ENCODE assay signal across 7 cellular contexts in genomic region chr5:6442333-6442732, GRCh38.
"Had no signal": no experiment of that assay in that cellular context is flagged by ENCODE, and none has a peak within 500 bp of the region (broad histone marks: within the 10 kb centered on the region; RNA-seq: fewer than 3 reads in every experiment).

No MANE protein-coding gene starts in this region.

- DNase-seq: IMR-90, KBM-7, KG1 had no signal

- H3K4me2 ChIP-seq: KMS-11 had no signal

- H3K27ac ChIP-seq: HL-60, KMS-11 had no signal

- H3K4me3 ChIP-seq: K562 had no signal

- ATAC-seq: HepG2, K562 had no signal

- H3K9ac ChIP-seq: KMS-11 had no signal
